ENCODE assay signal across 21 cellular contexts in genomic region chr11:65404638-65405339, GRCh38. TPM values are rescaled to one million over a fixed set of nuclear protein-coding genes. Genes with fewer than 3 reads are reported as not detected.
A peak's percentile ranks its signal among the peaks of the same experiment; 100 is the strongest.
DNase-seq lines count a peak whose midpoint lies in the region; ATAC-seq, FAIRE-seq and TF ChIP-seq lines count a peak whose summit lies in the region.
"Had no signal": no experiment of that assay in that cellular context is flagged by ENCODE, and none has a peak within 500 bp of the region (broad histone marks: within the 10 kb centered on the region; RNA-seq: fewer than 3 reads in every experiment).

No MANE protein-coding gene starts in this region.

- SMC1A ChIA-PET in GM12878 (lab: Charles Lee; ENCODE audit: uncharacterized antibody, unreplicated experiment) = interaction anchor here (1.2 to 1.8 kb wide), 3 partner anchors 17 to 92 kb away, joined by 3 to 9 read pairs (median 3); partner anchors contain the start of gene FRMD8

- H2AFZ ChIP-seq in GM12878 (ENCODE audit: control insufficient read depth, low read depth, low read length) = no peak overlapping the region

- no peak for DNase-seq in GM12878 (ENCODE audit: low read depth, low spot score)
- peak in 2 of 3 donors; percentile 59 to 70 for DNase-seq in right cardiac atrium
- no peak for DNase-seq in gastrocnemius medialis
- DNase-seq in DMS79 (lab: John Stamatoyannopoulos, UW) = no peak
- no peak for DNase-seq in left colon
- DNase-seq in activated CD8-positive, alpha-beta memory T cell treated with anti-CD3 and anti-CD28 coated beads for 24 hours = no peak
- DNase-seq: activated CD4-positive, alpha-beta memory T cell treated with anti-CD3 and anti-CD28 coated beads for 36 hours; activated T-cell treated with anti-CD3 and anti-CD28 coated beads, Interleukin-2, amount 50 U/mL, for 48 hours; brain microvascular endothelial cell; CD4-positive, alpha-beta T cell; dermis blood vessel endothelial cell; GOT3; mesendoderm; NCI-H2029 treated with DMSO at 0.1 percent for 48 hours; NCI-H446; NK-92 treated with Interleukin-12 subunit alpha and Interleukin-12 subunit beta, amount 100 ng/mL, for 24 hours; stimulated activated CD8-positive, alpha-beta memory T cell treated with anti-CD3 and anti-CD28 coated beads, Interleukin-4, amount 100 ng/mL, for 48 hours had no signal

- RAD21 ChIA-PET in GM12878 (lab: Charles Lee; ENCODE audit: unreplicated experiment) = interaction anchor here (0.7 kb wide), 1 partner anchor 12 kb away, joined by 4 read pairs; no protein-coding TSS in a partner anchor

- peaks cover 62 to 97% (median 88%) of the 10 kb centered on the region in 10 experiments for H3K4me1 ChIP-seq in BLaER1 treated with 17β-estradiol and CSF1 and Interleukin-3, amounts not matched to agents 10 nM and 100 nM
- H3K4me1 ChIP-seq in GM12878 (ENCODE audit: control insufficient read depth, insufficient read depth, low read length) (peaks cover 20% of the 10 kb centered on the region), right cardiac atrium (ENCODE audit: control insufficient read depth, insufficient read depth, low read length) (no peaks in the 10 kb centered on the region), gastrocnemius medialis (no peaks in the 10 kb centered on the region)

- no peak for TF ChIP-seq CTCF in GM12878 (IDR thresholded peaks at IDR 0.05 in 2 of 3, conservative IDR thresholded peaks at IDR 0.05 in 1 of 3; ENCODE audit: control insufficient read depth in 2 of 3, extremely low read depth in 1 of 3, insufficient read depth in 1 of 3, low read depth in 3 of 3, low read length in 3 of 3)
- TF ChIP-seq CTCF in gastrocnemius medialis (IDR thresholded peaks at IDR 0.05 in 4 of 5, conservative IDR thresholded peaks at IDR 0.05 in 1 of 5) = no peak

- ATAC-seq in GM12878 = no peak
- peak; percentile 28 to 38 for ATAC-seq in right cardiac atrium
- ATAC-seq in gastrocnemius medialis = peak in 1 of 2 donors; percentile 37
- no peak for ATAC-seq in HG03135 (IDR thresholded peaks at IDR 0.05; ENCODE audit: unreplicated experiment)
- ATAC-seq in left colon = no peak

- TF ChIP-seq POLR2A in GM12878 (IDR thresholded peaks at IDR 0.05; ENCODE audit: low read depth, low read length) (no peak), gastrocnemius medialis (IDR thresholded peaks at IDR 0.05) (peak in 1 of 2 donors; percentile 26)

- H4K20me1 ChIP-seq in BLaER1 treated with 17β-estradiol and CSF1 and Interleukin-3, amounts not matched to agents 10 nM and 100 nM = peaks cover 0 to 60% (median 5%) of the 10 kb centered on the region in 11 experiments; a peak in 10 of 22 replicates
- no peaks in the 10 kb centered on the region for H4K20me1 ChIP-seq in GM12878 (ENCODE audit: control insufficient read depth, insufficient read depth)

- peak overlapping the region; percentile 56 to 79 (median 74); a peak in 18 of 22 replicates for H3K9ac ChIP-seq in BLaER1 treated with 17β-estradiol and CSF1 and Interleukin-3, amounts not matched to agents 10 nM and 100 nM
- no peak overlapping the region for H3K9ac ChIP-seq in GM12878 (ENCODE audit: control insufficient read depth, insufficient read depth, low read length)

- POLR2A ChIA-PET in GM12878 (lab: Charles Lee) = interaction anchor here (0.7 to 2.8 kb wide), 3 partner anchors 11 to 26 kb away, joined by 3 to 10 read pairs (median 3); no protein-coding TSS in a partner anchor

- no peak for FAIRE-seq in GM12878 (lab: Jason Lieb, UNC)

- no peaks in the 10 kb centered on the region for H3K9me3 ChIP-seq in BLaER1 treated with 17β-estradiol and CSF1 and Interleukin-3, amounts not matched to agents 10 nM and 100 nM (replicated peaks in 1 of 11)
- H3K9me3 ChIP-seq in GM12878 (replicated peaks; ENCODE audit: control insufficient read depth, insufficient read depth, low read length) (no peaks in the 10 kb centered on the region), right cardiac atrium (ENCODE audit: control insufficient read depth, low read length) (no peaks in the 10 kb centered on the region), gastrocnemius medialis (no peaks in the 10 kb centered on the region)

- H3K27ac ChIP-seq in BLaER1 treated with 17β-estradiol and CSF1 and Interleukin-3, amounts not matched to agents 10 nM and 100 nM = peak overlapping the region in 10 of 11 experiments; percentile 62 to 90 (median 84); a peak in 19 of 22 replicates
- H3K27ac ChIP-seq in GM12878 (ENCODE audit: control insufficient read depth, insufficient read depth) = peak overlapping the region; percentile 91; the same call in 1 of the 2 replicates
- H3K27ac ChIP-seq in right cardiac atrium (ENCODE audit: low read length) = no peak overlapping the region
- peak overlapping the region in 3 of 4 donors; percentile 61 to 69 (median 62) for H3K27ac ChIP-seq in gastrocnemius medialis
- H3K27ac ChIP-seq: brain microvascular endothelial cell, VCaP had no signal

- H3K36me3 ChIP-seq in BLaER1 treated with 17β-estradiol and CSF1 and Interleukin-3, amounts not matched to agents 10 nM and 100 nM = peaks cover 57 to 77% (median 69%) of the 10 kb centered on the region in 11 experiments
- peaks cover 21 to 22% of the 10 kb centered on the region in 2 experiments for H3K36me3 ChIP-seq in GM12878 (ENCODE audit: control insufficient read depth in 2 of 2, insufficient read depth in 2 of 2, low read length in 1 of 2)
- H3K36me3 ChIP-seq in gastrocnemius medialis = peaks cover 0 to 71% of the 10 kb centered on the region in 2 donors

- peak overlapping the region; percentile 88 to 99 (median 95) for H3K4me2 ChIP-seq in BLaER1 treated with 17β-estradiol and CSF1 and Interleukin-3, amounts not matched to agents 10 nM and 100 nM
- H3K4me2 ChIP-seq in GM12878 (ENCODE audit: control insufficient read depth, insufficient read depth) = no peak overlapping the region
- H3K4me2 ChIP-seq: smooth muscle cell had no signal

- CTCF ChIA-PET in GM12878 (lab: Yijun Ruan, JAX) = interaction anchor here (1.6 to 2.9 kb wide), 3 partner anchors 11 to 38 kb away, joined by 4 to 13 read pairs (median 4); no protein-coding TSS in a partner anchor

- no TSS peak for BruUV-seq in GM12878 (replicated peaks; lab: Mats Ljungman, UMichigan)

- no peak overlapping the region; a peak in 4 of 20 replicates for H3K4me3 ChIP-seq in BLaER1 treated with 17β-estradiol and CSF1 and Interleukin-3, amounts not matched to agents 10 nM and 100 nM
- no peak overlapping the region for H3K4me3 ChIP-seq in GM12878
- no peak overlapping the region for H3K4me3 ChIP-seq in right cardiac atrium (ENCODE audit: low read length)
- no peak overlapping the region for H3K4me3 ChIP-seq in gastrocnemius medialis
- H3K4me3 ChIP-seq: smooth muscle cell had no signal

- intact Hi-C loops in GM12878 (cut with micrococcal nuclease; ENCODE audit: unreplicated experiment) (no loop called here), right cardiac atrium (cut with DNase I) (no loop called here), gastrocnemius medialis (cut with DNase I; ENCODE audit: low total_unique reads) (no loop called here), left colon (cut with DNase I, micrococcal nuclease) (no loop called here)

- TF ChIP-seq EP300 in GM12878 (IDR thresholded peaks at IDR 0.05; ENCODE audit: borderline replicate concordance in 1 of 2, control insufficient read depth in 1 of 2, low read depth in 2 of 2, low read length in 2 of 2) = no peak

- no peaks in the 10 kb centered on the region; the same call in 1 of the 2 replicates for H3K79me2 ChIP-seq in GM12878 (ENCODE audit: control insufficient read depth, insufficient read depth, low read length)

- in situ Hi-C loops in GM12878 (cut with MboI) (no loop called here), gastrocnemius medialis (cut with MboI; ENCODE audit: low sequenced_read_pairs in 4 of 4) (no loop called here)

- TF ChIP-seq RAD21 in GM12878 (IDR thresholded peaks at IDR 0.05; ENCODE audit: insufficient read depth, low read depth, low read length) = no peak

- H3K27me3 ChIP-seq in BLaER1 treated with 17β-estradiol and CSF1 and Interleukin-3, amounts not matched to agents 10 nM and 100 nM = no peaks in the 10 kb centered on the region
- no peaks in the 10 kb centered on the region for H3K27me3 ChIP-seq in GM12878 (replicated peaks in 1 of 2; ENCODE audit: control insufficient read depth in 2 of 2, insufficient read depth in 2 of 2, low read length in 1 of 2)
- no peaks in the 10 kb centered on the region for H3K27me3 ChIP-seq in right cardiac atrium (ENCODE audit: control insufficient read depth, insufficient read depth)
- no peaks in the 10 kb centered on the region for H3K27me3 ChIP-seq in gastrocnemius medialis
- H3K27me3 ChIP-seq: brain microvascular endothelial cell had no signal

- WGBS in GM12878 (ENCODE audit: insufficient coverage, insufficient replicate concordance, low lambda C conversion rate, missing lambda C conversion rate) = 97% methylated on average over 24 of the region's 24 CpGs
- WGBS in right cardiac atrium = 86% methylated on average over 24 of the region's 24 CpGs

RNA-seq across cellular contexts. Expression of gene NEAT1, which starts 17.8 kb away (rescaled TPM):
- total RNA-seq in GM12878 (2013; cell fraction: nucleolus; rRNA removed) = 259 and 262 TPM in 2 replicates
- total RNA-seq in GM12878 (2014; rRNA removed) (13.6 and 14.0 TPM in 2 replicates), GM12878 (2014; rRNA removed; fragmentation: Illumina TruSeq; extraction: Trizol) (40.5 and 44.2 TPM in 2 replicates), GM12878 (2021) (174 and 225 TPM in 2 replicates), right cardiac atrium (100 to 1,000 TPM; 346 to 441 (median 427) TPM), gastrocnemius medialis (100 to 1,000 TPM in 1 of 4 donors, 10 to 100 TPM in 3; 24.1 to 472 (median 32.8) TPM), left colon (1,000 to 10,000 TPM in 1 of 2 donors, 100 to 1,000 TPM in 1; 818 to 1,135 TPM)
- polyA plus RNA-seq in GM12878 (2011; ENCODE audit: low read depth) = 275 TPM
- polyA plus RNA-seq in GM12878 (2011; rRNA removed) (151 and 247 TPM in 2 replicates), GM12878 (2014; fragmentation: Illumina TruSeq; extraction: Trizol) (167 and 254 TPM in 2 replicates), GM12878 (2014; fragmentation: Nextera tagmentation; extraction: Ambion mirVana) (10 to 100 TPM; 24.3 to 98.2 TPM), GM12878 (2014; rRNA removed) (314 and 328 TPM in 2 replicates), GM12878 (2016; fragmentation: Nextera tagmentation; extraction: Ambion mirVana) (10 to 100 TPM; 27.7 to 28.3 TPM), right cardiac atrium (441 TPM)
- 64.2 and 104 TPM in 2 replicates for polyA plus RNA-seq in GM12878 (2011; cell fraction: cytosol; rRNA removed)
- 342 and 617 TPM in 2 replicates for polyA plus RNA-seq in GM12878 (2011; cell fraction: nucleus; rRNA removed)
- 284 and 343 TPM in 2 replicates for polyA plus RNA-seq in GM12878 (2012)
- polyA minus RNA-seq in GM12878 (2011; rRNA and poly(A)+ RNA removed) = 72.0 and 79.5 TPM in 2 replicates
- polyA minus RNA-seq in GM12878 (2011; cell fraction: cytosol; rRNA and poly(A)+ RNA removed) = 13.8 and 14.9 TPM in 2 replicates
- polyA minus RNA-seq in GM12878 (2011; cell fraction: nucleus; rRNA and poly(A)+ RNA removed) = 125 and 169 TPM in 2 replicates

RNA-seq across cellular contexts. Expression of gene FRMD8, which starts 18.4 kb away (rescaled TPM):
- 52.5 and 60.5 TPM in 2 replicates for total RNA-seq in GM12878 (2013; cell fraction: nucleolus; rRNA removed)
- 40.9 and 47.5 TPM in 2 replicates for total RNA-seq in GM12878 (2014; rRNA removed)
- 12.2 and 14.3 TPM in 2 replicates for total RNA-seq in GM12878 (2014; rRNA removed; fragmentation: Illumina TruSeq; extraction: Trizol)
- 65.1 and 69.4 TPM in 2 replicates for total RNA-seq in GM12878 (2021)
- 8.2 TPM for polyA plus RNA-seq in GM12878 (2011; ENCODE audit: low read depth)
- polyA plus RNA-seq in GM12878 (2011; rRNA removed) = 8.0 and 18.4 TPM in 2 replicates
- polyA plus RNA-seq in GM12878 (2011; cell fraction: cytosol; rRNA removed) = 28.1 and 42.6 TPM in 2 replicates
- 58.9 and 140 TPM in 2 replicates for polyA plus RNA-seq in GM12878 (2011; cell fraction: nucleus; rRNA removed)
- polyA plus RNA-seq in GM12878 (2012) = 14.9 and 21.0 TPM in 2 replicates
- 6.6 and 14.0 TPM in 2 replicates for polyA plus RNA-seq in GM12878 (2014; fragmentation: Illumina TruSeq; extraction: Trizol)
- 1 to 10 TPM; 8.3 TPM for polyA plus RNA-seq in GM12878 (2014; fragmentation: Nextera tagmentation; extraction: Ambion mirVana)
- polyA plus RNA-seq in GM12878 (2014; rRNA removed) = 53.8 and 55.9 TPM in 2 replicates
- polyA plus RNA-seq in GM12878 (2016; fragmentation: Nextera tagmentation; extraction: Ambion mirVana) = 10 to 100 TPM; 37.7 to 42.4 TPM
- 26.0 and 32.5 TPM in 2 replicates for polyA minus RNA-seq in GM12878 (2011; rRNA and poly(A)+ RNA removed)
- 21.4 and 21.8 TPM in 2 replicates for polyA minus RNA-seq in GM12878 (2011; cell fraction: cytosol; rRNA and poly(A)+ RNA removed)
- polyA minus RNA-seq in GM12878 (2011; cell fraction: nucleus; rRNA and poly(A)+ RNA removed) = 33.6 and 61.0 TPM in 2 replicates
- total RNA-seq in right cardiac atrium = 10 to 100 TPM; 12.2 to 16.1 (median 12.9) TPM
- polyA plus RNA-seq in right cardiac atrium = 9.3 TPM
- total RNA-seq in gastrocnemius medialis = 10 to 100 TPM; 11.5 to 51.7 (median 20.1) TPM
- total RNA-seq in left colon = 10 to 100 TPM; 38.1 to 42.2 TPM

RNA-seq across cellular contexts. Expression of gene SLC25A45, which starts 22.3 kb away (rescaled TPM):
- total RNA-seq in GM12878 (2013; cell fraction: nucleolus; rRNA removed) = 23.1 and 23.7 TPM in 2 replicates
- total RNA-seq in GM12878 (2014; rRNA removed) (19.4 and 22.8 TPM in 2 replicates), GM12878 (2014; rRNA removed; fragmentation: Illumina TruSeq; extraction: Trizol) (10.8 and 13.1 TPM in 2 replicates), GM12878 (2021) (28.6 and 29.1 TPM in 2 replicates), right cardiac atrium (1 to 10 TPM; 6.1 to 7.7 (median 7.4) TPM), gastrocnemius medialis (10 to 100 TPM in 1 of 4 donors, 1 to 10 TPM in 3; 2.6 to 12.4 (median 5.6) TPM), left colon (1 to 10 TPM; 5.8 to 8.4 TPM)
- 10.7 TPM for polyA plus RNA-seq in GM12878 (2011; ENCODE audit: low read depth)
- polyA plus RNA-seq in GM12878 (2011; rRNA removed) (9.2 and 15.4 TPM in 2 replicates), GM12878 (2014; fragmentation: Illumina TruSeq; extraction: Trizol) (15.5 and 17.8 TPM in 2 replicates), GM12878 (2014; fragmentation: Nextera tagmentation; extraction: Ambion mirVana) (1 to 10 TPM; 4.1 to 9.7 TPM), GM12878 (2014; rRNA removed) (33.7 and 35.5 TPM in 2 replicates), GM12878 (2016; fragmentation: Nextera tagmentation; extraction: Ambion mirVana) (10 to 100 TPM; 31.0 to 35.2 TPM), right cardiac atrium (5.5 TPM)
- 20.7 and 25.7 TPM in 2 replicates for polyA plus RNA-seq in GM12878 (2011; cell fraction: cytosol; rRNA removed)
- polyA plus RNA-seq in GM12878 (2011; cell fraction: nucleus; rRNA removed) = 46.7 and 57.3 TPM in 2 replicates
- 17.8 and 25.4 TPM in 2 replicates for polyA plus RNA-seq in GM12878 (2012)
- 3.9 and 9.1 TPM in 2 replicates for polyA minus RNA-seq in GM12878 (2011; rRNA and poly(A)+ RNA removed)
- 1.9 and 4.7 TPM in 2 replicates for polyA minus RNA-seq in GM12878 (2011; cell fraction: cytosol; rRNA and poly(A)+ RNA removed)
- polyA minus RNA-seq in GM12878 (2011; cell fraction: nucleus; rRNA and poly(A)+ RNA removed) = 6.6 and 8.6 TPM in 2 replicates

RNA-seq across cellular contexts. Expression of gene TIGD3, which starts 50.2 kb away (rescaled TPM):
- 0.79 and 1.3 TPM in 2 replicates for total RNA-seq in GM12878 (2013; cell fraction: nucleolus; rRNA removed)
- 1.3 and 1.4 TPM in 2 replicates for total RNA-seq in GM12878 (2014; rRNA removed)
- 0.18 and 0.49 TPM in 2 replicates for total RNA-seq in GM12878 (2014; rRNA removed; fragmentation: Illumina TruSeq; extraction: Trizol)
- total RNA-seq in GM12878 (2021) = 1.2 and 1.3 TPM in 2 replicates
- polyA plus RNA-seq in GM12878 (2011; ENCODE audit: low read depth) = 0.33 TPM
- polyA plus RNA-seq in GM12878 (2011; rRNA removed) = 0.20 and 0.41 TPM in 2 replicates
- polyA plus RNA-seq in GM12878 (2011; cell fraction: cytosol; rRNA removed) = 0.37 and 0.59 TPM in 2 replicates
- polyA plus RNA-seq in GM12878 (2011; cell fraction: nucleus; rRNA removed) = 0.96 and 1.4 TPM in 2 replicates
- polyA plus RNA-seq in GM12878 (2012) = 0.50 and 0.94 TPM in 2 replicates
- polyA plus RNA-seq in GM12878 (2014; fragmentation: Illumina TruSeq; extraction: Trizol) = 0.25 and 0.52 TPM in 2 replicates
- under 1 TPM; 0.13 TPM for polyA plus RNA-seq in GM12878 (2014; fragmentation: Nextera tagmentation; extraction: Ambion mirVana)
- 0.66 and 1.00 TPM in 2 replicates for polyA plus RNA-seq in GM12878 (2014; rRNA removed)
- polyA plus RNA-seq in GM12878 (2016; fragmentation: Nextera tagmentation; extraction: Ambion mirVana) = under 1 TPM; 0.64 to 0.95 TPM
- 0.44 and 0.82 TPM in 2 replicates for polyA minus RNA-seq in GM12878 (2011; rRNA and poly(A)+ RNA removed)
- polyA minus RNA-seq in GM12878 (2011; cell fraction: cytosol; rRNA and poly(A)+ RNA removed) = not detected in 2 replicates
- polyA minus RNA-seq in GM12878 (2011; cell fraction: nucleus; rRNA and poly(A)+ RNA removed) = 0.24 and 0.67 TPM in 2 replicates
- under 1 TPM in 3 of 4 donors, not detected in 1; 0.14 to 0.23 (median 0.15) TPM for total RNA-seq in right cardiac atrium
- 0.20 TPM for polyA plus RNA-seq in right cardiac atrium
- under 1 TPM; 0.16 to 0.71 (median 0.48) TPM for total RNA-seq in gastrocnemius medialis
- under 1 TPM; 0.20 to 0.61 TPM for total RNA-seq in left colon
- polyA plus RNA-seq: smooth muscle cell had no signal

Comparison
In these comparisons a context has a peak if more than half of its experiments do, and no peak if none do; other contexts are left out.
1. ATAC-seq: peak in right cardiac atrium (2 of 2); none in GM12878 (single experiment), HG03135 (single experiment) and left colon (single experiment).
2. DNase-seq: peak in right cardiac atrium (2 of 3); none in GM12878 (single experiment), gastrocnemius medialis (0 of 2), DMS79 (single experiment), left colon (0 of 2) and activated CD8-positive, alpha-beta memory T cell treated with anti-CD3 and anti-CD28 coated beads for 24 hours (single experiment).